In genomic region chr12:88793091-88793490, GRCh38 we compare ENCODE assay signal across 33 cellular contexts.
A peak's percentile ranks its signal among the peaks of the same experiment; 100 is the strongest.
DNase-seq lines count a peak whose midpoint lies in the region; ATAC-seq, FAIRE-seq and TF ChIP-seq lines count a peak whose summit lies in the region.
"Had no signal": no experiment of that assay in that cellular context is flagged by ENCODE, and none has a peak within 500 bp of the region (broad histone marks: within the 10 kb centered on the region; RNA-seq: fewer than 3 reads in every experiment).

No MANE protein-coding gene starts in this region.

- no peaks in the 10 kb centered on the region for H4K20me1 ChIP-seq in IMR-90 (ENCODE audit: insufficient read depth, low read length)

- H2AFZ ChIP-seq in IMR-90 (replicated peaks; ENCODE audit: low read length, poor library complexity): peak overlapping the region; percentile 14
- H2AFZ ChIP-seq: hepatocyte had no signal

- no peaks in the 10 kb centered on the region for H3K9me1 ChIP-seq in IMR-90 (ENCODE audit: insufficient read depth, low read length)

- CTCF ChIA-PET in IMR-90 (lab: Yijun Ruan, JAX): no interaction called here

- no peak for FAIRE-seq in bronchial epithelial cell (lab: Jason Lieb, UNC)

- peak; percentile 78 for DNase-seq in EH (ENCODE audit: low read depth)
- peak; percentile 75 for DNase-seq in IMR-90
- DNase-seq in bronchial epithelial cell (ENCODE audit: low read depth): peak; percentile 40
- DNase-seq in hepatic stellate cell (ENCODE audit: low spot score): peak; percentile 6
- no peak for DNase-seq in osteocyte (ENCODE audit: extremely low spot score, unreplicated experiment)
- no peak for DNase-seq in amniotic stem cell (lab: John Stamatoyannopoulos, UW)
- no peak for DNase-seq in omental fat pad (ENCODE audit: low spot score)
- DNase-seq: ACHN; activated CD8-positive, alpha-beta memory T cell treated with anti-CD3 and anti-CD28 coated beads, Interleukin-2, amount 50 U/mL, for 48 hours; activated CD8-positive, alpha-beta T cell treated with anti-CD3 and anti-CD28 coated beads for 36 hours; activated naive CD4-positive, alpha-beta T cell treated with anti-CD3 and anti-CD28 coated beads, Interleukin-2, amount 10 ng/mL, durations not matched to agents 7 days and 5 days; amygdala; COR-L47; cortex of kidney; effector memory CD4-positive, alpha-beta T cell; erythroblast; GF-D8; mucosa of descending colon; natural killer cell; NCI-H1092 treated with DMSO at 0.1 percent for 48 hours; NCI-H1694 treated with DMSO at 0.1 percent for 48 hours; occipital lobe; upper lobe of left lung had no signal

- no peak overlapping the region for H3K4me3 Mint-ChIP-seq in osteocyte (ENCODE audit: unreplicated experiment)
- H3K4me3 Mint-ChIP-seq: activated CD8-positive, alpha-beta T cell treated with anti-CD3 and anti-CD28 coated beads for 36 hours; activated naive CD4-positive, alpha-beta T cell treated with anti-CD3 and anti-CD28 coated beads, Interleukin-2, amount 10 ng/mL, durations not matched to agents 7 days and 5 days; natural killer cell; stimulated activated memory B cell treated with anti-CD40 and anti-IgM and Interleukin-4, amounts not matched to agents 10 μg/mL and 1 μg/mL and 100 μg/mL, for 72 hours; T-helper 2 cell treated with Interferon-gamma antibody and Interleukin-4, amounts not matched to agents 5 μg/mL and 100 μg/mL, for 36 hours had no signal

- no peak overlapping the region for H3K9ac ChIP-seq in IMR-90 (ENCODE audit: low read depth, low read length)

- H2AK9ac ChIP-seq in IMR-90 (replicated peaks; ENCODE audit: low read depth, low read length, poor library complexity): peak overlapping the region; percentile 19

- TF ChIP-seq CTCF in IMR-90 (conservative IDR thresholded peaks at IDR 0.05; ENCODE audit: low read depth, low read length) (no peak), bronchial epithelial cell (IDR thresholded peaks at IDR 0.05; ENCODE audit: insufficient read depth, low read length, severe bottlenecking) (no peak), osteocyte (IDR thresholded peaks at IDR 0.05) (no peak), omental fat pad (IDR thresholded peaks at IDR 0.05) (no peak)

- H3K27me3 ChIP-seq in IMR-90 (ENCODE audit: control insufficient read depth, insufficient read depth, low read length) (no peaks in the 10 kb centered on the region), bronchial epithelial cell (ENCODE audit: control insufficient read depth, insufficient read depth, low read length) (no peaks in the 10 kb centered on the region)
- H3K27me3 ChIP-seq: cardiac muscle cell, gastroesophageal sphincter, hepatocyte, suprapubic skin, upper lobe of left lung had no signal

- no peaks in the 10 kb centered on the region for H3K36me3 Mint-ChIP-seq in osteocyte (ENCODE audit: unreplicated experiment)
- H3K36me3 Mint-ChIP-seq: activated naive CD4-positive, alpha-beta T cell treated with anti-CD3 and anti-CD28 coated beads, Interleukin-2, amount 10 ng/mL, durations not matched to agents 7 days and 5 days; natural killer cell; stimulated activated memory B cell treated with anti-CD40 and anti-IgM and Interleukin-4, amounts not matched to agents 10 μg/mL and 1 μg/mL and 100 μg/mL, for 72 hours had no signal

- H3K9me3 Mint-ChIP-seq in osteocyte (ENCODE audit: unreplicated experiment): peaks cover 28% of the 10 kb centered on the region

- H4K8ac ChIP-seq in IMR-90 (ENCODE audit: low read depth in 2 of 2, low read length in 2 of 2): peak overlapping the region in 1 of 2 experiments; percentile 45; a peak in 2 of 4 replicates

- H2AK5ac ChIP-seq in IMR-90 (ENCODE audit: low read depth, low read length): peak overlapping the region; percentile 82; the same call in 1 of the 2 replicates

- H3K4me3 ChIP-seq in IMR-90 (ENCODE audit: insufficient read depth, low read depth, low read length): no peak overlapping the region
- H3K4me3 ChIP-seq in bronchial epithelial cell (ENCODE audit: low read depth, low read length): no peak overlapping the region
- H3K4me3 ChIP-seq: cardiac muscle cell, gastroesophageal sphincter, hepatocyte, lung, mucosa of descending colon, suprapubic skin, upper lobe of left lung had no signal

- H2BK5ac ChIP-seq in IMR-90 (ENCODE audit: low read depth, low read length, poor library complexity, severe bottlenecking): peak overlapping the region; percentile 79

- peak overlapping the region; percentile 40; the same call in 1 of the 2 replicates for H3K4ac ChIP-seq in IMR-90 (ENCODE audit: low read depth, low read length)

- no peaks in the 10 kb centered on the region for H3K79me1 ChIP-seq in IMR-90 (ENCODE audit: low read depth in 1 of 2, low read length in 2 of 2)

- no peaks in the 10 kb centered on the region for H3K4me1 Mint-ChIP-seq in osteocyte (ENCODE audit: unreplicated experiment)
- H3K4me1 Mint-ChIP-seq: activated naive CD4-positive, alpha-beta T cell treated with anti-CD3 and anti-CD28 coated beads, Interleukin-2, amount 10 ng/mL, durations not matched to agents 7 days and 5 days; natural killer cell; stimulated activated memory B cell treated with anti-CD40 and anti-IgM and Interleukin-4, amounts not matched to agents 10 μg/mL and 1 μg/mL and 100 μg/mL, for 72 hours had no signal

- ATAC-seq in IMR-90 (ENCODE audit: low read depth): peak; percentile 61
- ATAC-seq in GM19395 (IDR thresholded peaks at IDR 0.05; ENCODE audit: unreplicated experiment): no peak
- ATAC-seq in omental fat pad (ENCODE audit: low FRiP score): no peak
- ATAC-seq: activated CD8-positive, alpha-beta T cell treated with anti-CD3 and anti-CD28 coated beads for 36 hours; gastroesophageal sphincter; HCT116; mucosa of descending colon; natural killer cell; stimulated activated memory B cell treated with anti-CD40 and anti-IgM and Interleukin-4, amounts not matched to agents 10 μg/mL and 1 μg/mL and 100 μg/mL, for 72 hours had no signal

- H4K91ac ChIP-seq in IMR-90 (ENCODE audit: insufficient read depth, low read depth, low read length): no peak overlapping the region; the same call in 1 of the 2 replicates

- no peak overlapping the region for H3K23ac ChIP-seq in IMR-90 (ENCODE audit: low read depth, low read length)

- dilution Hi-C loops in IMR-90 (cut with HindIII; ENCODE audit: low sequenced_read_pairs, unreplicated experiment): no loop called here

- no peaks in the 10 kb centered on the region for H3K27me3 Mint-ChIP-seq in osteocyte (ENCODE audit: unreplicated experiment)
- H3K27me3 Mint-ChIP-seq: activated CD8-positive, alpha-beta T cell treated with anti-CD3 and anti-CD28 coated beads for 36 hours; activated naive CD4-positive, alpha-beta T cell treated with anti-CD3 and anti-CD28 coated beads, Interleukin-2, amount 10 ng/mL, durations not matched to agents 7 days and 5 days; stimulated activated memory B cell treated with anti-CD40 and anti-IgM and Interleukin-4, amounts not matched to agents 10 μg/mL and 1 μg/mL and 100 μg/mL, for 72 hours had no signal

- H3K14ac ChIP-seq in IMR-90 (replicated peaks; ENCODE audit: low read depth, low read length): peak overlapping the region; percentile 25; the same call in 1 of the 2 replicates

- H3K4me2 ChIP-seq in IMR-90 (ENCODE audit: low read depth, low read length): no peak overlapping the region
- H3K4me2 ChIP-seq: hepatocyte had no signal

- no peak overlapping the region for H2BK15ac ChIP-seq in IMR-90 (ENCODE audit: low read depth, low read length)

- H3K4me1 ChIP-seq in IMR-90 (ENCODE audit: control insufficient read depth, insufficient read depth, low read length): no peaks in the 10 kb centered on the region; the same call in 1 of the 2 replicates
- H3K4me1 ChIP-seq: gastroesophageal sphincter, suprapubic skin, upper lobe of left lung had no signal

- no peak overlapping the region; the same call in 1 of the 2 replicates for H4K5ac ChIP-seq in IMR-90 (ENCODE audit: low read depth, low read length)

- H3K18ac ChIP-seq in IMR-90 (ENCODE audit: low read depth, low read length): peak overlapping the region; percentile 21; the same call in 1 of the 2 replicates

- BruUV-seq in IMR-90 (replicated peaks; lab: Mats Ljungman, UMichigan): no TSS peak

- H3K56ac ChIP-seq in IMR-90 (ENCODE audit: extremely low read depth, insufficient read depth, low read length): no peak overlapping the region

- H3K27ac Mint-ChIP-seq in osteocyte (ENCODE audit: unreplicated experiment): no peak overlapping the region
- H3K27ac Mint-ChIP-seq: activated CD8-positive, alpha-beta T cell treated with anti-CD3 and anti-CD28 coated beads for 36 hours; activated naive CD4-positive, alpha-beta T cell treated with anti-CD3 and anti-CD28 coated beads, Interleukin-2, amount 10 ng/mL, durations not matched to agents 7 days and 5 days; natural killer cell; stimulated activated memory B cell treated with anti-CD40 and anti-IgM and Interleukin-4, amounts not matched to agents 10 μg/mL and 1 μg/mL and 100 μg/mL, for 72 hours; T-helper 2 cell treated with Interferon-gamma antibody and Interleukin-4, amounts not matched to agents 5 μg/mL and 100 μg/mL, for 36 hours had no signal

- no peaks in the 10 kb centered on the region for H3K36me3 ChIP-seq in IMR-90 (ENCODE audit: control insufficient read depth, insufficient read depth, low read length)
- H3K36me3 ChIP-seq in bronchial epithelial cell (ENCODE audit: control insufficient read depth, insufficient read depth, low read length): no peaks in the 10 kb centered on the region
- H3K36me3 ChIP-seq: cardiac muscle cell, gastroesophageal sphincter, suprapubic skin, upper lobe of left lung had no signal

- H3K27ac ChIP-seq in IMR-90 (ENCODE audit: insufficient read depth, low read length): peak overlapping the region; percentile 41
- H3K27ac ChIP-seq: C4-2B, cardiac muscle cell, gastroesophageal sphincter, hepatocyte, suprapubic skin, upper lobe of left lung had no signal

- peaks cover 8% of the 10 kb centered on the region for H3K9me3 ChIP-seq in IMR-90 (ENCODE audit: control insufficient read depth, insufficient read depth, low read length)

- POLR2A ChIA-PET in IMR-90 (lab: Charles Lee; ENCODE audit: unreplicated experiment): no interaction called here

- no peak for TF ChIP-seq RAD21 in IMR-90 (IDR thresholded peaks at IDR 0.05; ENCODE audit: low read length)

- intact Hi-C loops in IMR-90 (cut with micrococcal nuclease): no loop called here

- H2BK120ac ChIP-seq in IMR-90 (ENCODE audit: low read depth, low read length): no peak overlapping the region

- no peak overlapping the region; the same call in 1 of the 2 replicates for H2BK20ac ChIP-seq in IMR-90 (ENCODE audit: low read depth, low read length)

- TF ChIP-seq POLR2A in IMR-90 (IDR thresholded peaks at IDR 0.05; ENCODE audit: low read depth, low read length): no peak

- in situ Hi-C loops in IMR-90 (cut with MboI; ENCODE audit: low sequenced_read_pairs): no loop called here

TF ChIP-seq in IMR-90, 13 proteins besides CTCF, POLR2A, EP300 and RAD21 (continues in another document):
- TF ChIP-seq MAZ (IDR thresholded peaks at IDR 0.05; ENCODE audit: borderline replicate concordance, low read depth, low read length) (no peak), FOS (IDR thresholded peaks at IDR 0.05; ENCODE audit: low read depth, low read length) (0 out of 2 replicates have a peak, but pooled peaks have one; percentile 36)

Comparison
In these comparisons a context has a peak if more than half of its experiments do, and no peak if none do; other contexts are left out.
1. DNase-seq: peak in EH (single experiment), IMR-90 (single experiment), bronchial epithelial cell (single experiment) and hepatic stellate cell (single experiment); none in osteocyte (single experiment), amniotic stem cell (single experiment) and omental fat pad (single experiment).